In genomic region chr1:208030320-208031091, GRCh38 we compare ENCODE assay signal across 1 cellular context.
TF ChIP-seq lines count a peak whose summit lies in the region.

No MANE protein-coding gene starts in this region.

TF ChIP-seq in IMR-90, 13 proteins besides CTCF, POLR2A, EP300 and RAD21 (continued from another document):
- TF ChIP-seq MAFK (IDR thresholded peaks at IDR 0.05; ENCODE audit: low read depth, low read length), result no peak
- no peak for TF ChIP-seq NFE2L2 (IDR thresholded peaks at IDR 0.05; ENCODE audit: low read depth, low read length)
- TF ChIP-seq RCOR1 (IDR thresholded peaks at IDR 0.05; ENCODE audit: insufficient replicate concordance, low read length), result no peak
- no peak for TF ChIP-seq CHD1 (IDR thresholded peaks at IDR 0.05; ENCODE audit: low read depth, low read length)
- no peak for TF ChIP-seq MAZ (IDR thresholded peaks at IDR 0.05; ENCODE audit: borderline replicate concordance, low read depth, low read length)
- TF ChIP-seq FOS (IDR thresholded peaks at IDR 0.05; ENCODE audit: low read depth, low read length), result no peak
TF ChIP-seq in IMR-90: peak in this region for 0.
